In genomic region chr21:45041984-45042663, GRCh38 we compare ENCODE assay signal across 20 cellular contexts. TPM values are rescaled to one million over a fixed set of nuclear protein-coding genes. Genes with fewer than 3 reads are reported as not detected.
DNase-seq lines count a peak whose midpoint lies in the region; ATAC-seq and TF ChIP-seq lines count a peak whose summit lies in the region.
"Had no signal": no experiment of that assay in that cellular context is flagged by ENCODE, and none has a peak within 500 bp of the region (broad histone marks: within the 10 kb centered on the region; RNA-seq: fewer than 3 reads in every experiment).

No MANE protein-coding gene starts in this region.

- H3K18ac ChIP-seq in H9 (ENCODE audit: insufficient read length, low read depth, low read length): peak overlapping the region; percentile 22

- WGBS in H9 (ENCODE audit: extremely low coverage, insufficient read length, low lambda C conversion rate): 100% methylated on average over 6 of the region's 7 CpGs

- H3K27me3 Mint-ChIP-seq in H9 (ENCODE audit: low read depth) (peaks cover 27% of the 10 kb centered on the region), neural crest cell (ENCODE audit: low read depth) (peaks cover 25% of the 10 kb centered on the region)
- peaks cover 11% of the 10 kb centered on the region for H3K27me3 Mint-ChIP-seq in dendritic cell treated with granulocyte-macrophage colony-stimulating factor and Interleukin-4, amounts not matched to agents 40 ng/mL and 50 ng/mL, for 4 days

- H4K8ac ChIP-seq in H9 (replicated peaks; ENCODE audit: insufficient read length, low read depth, low read length): peak overlapping the region; percentile 53

- H3K27me3 ChIP-seq in H9 (ENCODE audit: insufficient read depth, low read length): no peaks in the 10 kb centered on the region
- no peaks in the 10 kb centered on the region for H3K27me3 ChIP-seq in thoracic aorta (replicated peaks; ENCODE audit: insufficient read depth)

- H3K4me3 ChIP-seq in thoracic aorta: peak overlapping the region; percentile 46
- H3K4me3 ChIP-seq: dorsolateral prefrontal cortex had no signal

- no peaks in the 10 kb centered on the region for H3K4me1 ChIP-seq in H9 (ENCODE audit: insufficient read depth, low read length)
- H3K4me1 ChIP-seq in thoracic aorta (ENCODE audit: control insufficient read depth in 1 of 2, low read depth in 2 of 2): peaks cover 14 to 38% of the 10 kb centered on the region in 2 donors

- no peaks in the 10 kb centered on the region for H3K79me1 ChIP-seq in H9 (ENCODE audit: insufficient read depth, low read depth, low read length, poor library complexity, severe bottlenecking)

- no peak overlapping the region for H3K23ac ChIP-seq in H9 (ENCODE audit: insufficient read length, low read depth, low read length)

- no peaks in the 10 kb centered on the region for H3K23me2 ChIP-seq in H9 (ENCODE audit: insufficient read length, low read depth, low read length, poor library complexity, severe bottlenecking)

- TF ChIP-seq CTCF in H9 (conservative IDR thresholded peaks at IDR 0.05) (no peak), neural crest cell (conservative IDR thresholded peaks at IDR 0.05) (no peak), thoracic aorta (IDR thresholded peaks at IDR 0.05) (no peak)

- H2AK5ac ChIP-seq in H9 (ENCODE audit: insufficient read length, low read length): no peak overlapping the region

- no peak overlapping the region for H3K4ac ChIP-seq in H9 (ENCODE audit: low read depth, low read length)

- no peaks in the 10 kb centered on the region for H3K36me3 ChIP-seq in thoracic aorta

- no peak overlapping the region for H2AFZ ChIP-seq in H9 (ENCODE audit: low read length)

- no peak overlapping the region for H4K91ac ChIP-seq in H9 (ENCODE audit: insufficient read length, low read depth, low read length)

- no peak overlapping the region for H3T11ph ChIP-seq in H9 (ENCODE audit: low read length)

- H2BK120ac ChIP-seq in H9 (ENCODE audit: low read depth, low read length, poor library complexity, severe bottlenecking): no peak overlapping the region

- intact Hi-C loops in dendritic cell treated with granulocyte-macrophage colony-stimulating factor and Interleukin-4, amounts not matched to agents 40 ng/mL and 50 ng/mL, for 4 days (cut with micrococcal nuclease): no loop called here

- H2BK15ac ChIP-seq in H9 (ENCODE audit: low read depth, low read length): no peak overlapping the region

- H3K9me3 ChIP-seq in H9 (ENCODE audit: control insufficient read depth, low read depth, low read length) (no peaks in the 10 kb centered on the region), thoracic aorta (no peaks in the 10 kb centered on the region)

- H3K4me3 Mint-ChIP-seq in H9 (no peak overlapping the region; a peak in 1 of 5 replicates), neural crest cell (no peak overlapping the region)
- H3K4me3 Mint-ChIP-seq in dendritic cell treated with granulocyte-macrophage colony-stimulating factor and Interleukin-4, amounts not matched to agents 40 ng/mL and 50 ng/mL, for 4 days: no peak overlapping the region
- H3K4me3 Mint-ChIP-seq: activated naive CD8-positive, alpha-beta T cell treated with anti-CD3 and anti-CD28 coated beads, Interleukin-2, amount 10 ng/mL, durations not matched to agents 7 days and 5 days; activated T-helper 17 cell treated with anti-CD3 and anti-CD28 coated beads, Interleukin-2, amount 50 U/mL, for 72 hours; naive thymus-derived CD4-positive, alpha-beta T cell; T-helper 17 cell had no signal

- no peaks in the 10 kb centered on the region for H3K4me1 Mint-ChIP-seq in H9
- peaks cover 37% of the 10 kb centered on the region for H3K4me1 Mint-ChIP-seq in dendritic cell treated with granulocyte-macrophage colony-stimulating factor and Interleukin-4, amounts not matched to agents 40 ng/mL and 50 ng/mL, for 4 days (ENCODE audit: low read depth)
- H3K4me1 Mint-ChIP-seq in neural crest cell: peaks cover 9% of the 10 kb centered on the region
- H3K4me1 Mint-ChIP-seq: activated T-helper 17 cell treated with anti-CD3 and anti-CD28 coated beads, Interleukin-2, amount 50 U/mL, for 72 hours; T-helper 17 cell had no signal

- no peak overlapping the region for H3K4me2 ChIP-seq in H9 (ENCODE audit: insufficient read depth, insufficient read length, low read length)
- H3K4me2 ChIP-seq: KMS-11 had no signal

- H2BK5ac ChIP-seq in H9 (ENCODE audit: insufficient read length, low read length): no peak overlapping the region

- no peak for DNase-seq in H9
- DNase-seq in neural crest cell (ENCODE audit: low read depth, low spot score): no peak
- no peak for DNase-seq in thoracic aorta (ENCODE audit: low spot score)
- no peak for DNase-seq in GM03348 (ENCODE audit: low spot score)
- no peak for DNase-seq in NCI-H226
- no peak for DNase-seq in DMS79 treated with DMSO at 0.1 percent for 48 hours (lab: John Stamatoyannopoulos, UW)
- DNase-seq: activated naive CD8-positive, alpha-beta T cell treated with anti-CD3 and anti-CD28 coated beads, Interleukin-2, amount 10 ng/mL, durations not matched to agents 7 days and 5 days; Calu3; erythroblast; naive thymus-derived CD4-positive, alpha-beta T cell; NCI-H1105; NCI-H524 treated with DMSO at 0.1 percent for 48 hours; SIG-M5; T-helper 17 cell had no signal

- H3K27ac Mint-ChIP-seq in H9 (peak overlapping the region in 1 of 3 experiments; percentile 10; a peak in 2 of 7 replicates), neural crest cell (ENCODE audit: unreplicated experiment) (peak overlapping the region; percentile 68)
- H3K27ac Mint-ChIP-seq in dendritic cell treated with granulocyte-macrophage colony-stimulating factor and Interleukin-4, amounts not matched to agents 40 ng/mL and 50 ng/mL, for 4 days: peak overlapping the region; percentile 30
- H3K27ac Mint-ChIP-seq: activated naive CD8-positive, alpha-beta T cell treated with anti-CD3 and anti-CD28 coated beads, Interleukin-2, amount 10 ng/mL, durations not matched to agents 7 days and 5 days; activated T-helper 17 cell treated with anti-CD3 and anti-CD28 coated beads, Interleukin-2, amount 50 U/mL, for 72 hours; T-helper 17 cell had no signal

- H2BK20ac ChIP-seq in H9 (ENCODE audit: low read depth, low read length, poor library complexity, severe bottlenecking): no peak overlapping the region

- ATAC-seq in thoracic aorta (ENCODE audit: insufficient number of reproducible peaks, low FRiP score, low read depth) (no peak), GM18511 (IDR thresholded peaks at IDR 0.05; ENCODE audit: unreplicated experiment) (no peak)
- ATAC-seq: activated T-helper 17 cell treated with anti-CD3 and anti-CD28 coated beads, Interleukin-2, amount 50 U/mL, for 72 hours; HCT116; T-helper 17 cell had no signal

- H3K9ac ChIP-seq in H9 (ENCODE audit: extremely low read depth, insufficient read length, low read length): no peak overlapping the region
- H3K9ac ChIP-seq: KMS-11 had no signal

- no peak overlapping the region for H3K14ac ChIP-seq in H9 (ENCODE audit: insufficient read depth, low read length)

- H2BK12ac ChIP-seq in H9 (ENCODE audit: insufficient read length, low read depth, low read length): no peak overlapping the region

- H4K20me1 ChIP-seq in H9 (ENCODE audit: control insufficient read depth, insufficient read depth, insufficient read length): no peaks in the 10 kb centered on the region

- H3K79me2 ChIP-seq in H9 (ENCODE audit: insufficient read depth, low read length): no peaks in the 10 kb centered on the region

- H3K36me3 Mint-ChIP-seq in H9 (ENCODE audit: insufficient read depth in 1 of 3, low read depth in 3 of 3) (peaks cover 2 to 4% (median 3%) of the 10 kb centered on the region in 3 experiments; a peak in 5 of 7 replicates), neural crest cell (ENCODE audit: low read depth) (peaks cover 3% of the 10 kb centered on the region)
- no peaks in the 10 kb centered on the region for H3K36me3 Mint-ChIP-seq in dendritic cell treated with granulocyte-macrophage colony-stimulating factor and Interleukin-4, amounts not matched to agents 40 ng/mL and 50 ng/mL, for 4 days (ENCODE audit: low read depth)
- H3K36me3 Mint-ChIP-seq: activated naive CD8-positive, alpha-beta T cell treated with anti-CD3 and anti-CD28 coated beads, Interleukin-2, amount 10 ng/mL, durations not matched to agents 7 days and 5 days had no signal

- H3K9me3 Mint-ChIP-seq in H9 (peaks cover 12 to 16% of the 10 kb centered on the region in 2 experiments), neural crest cell (peaks cover 5% of the 10 kb centered on the region)
- peaks cover 9% of the 10 kb centered on the region for H3K9me3 Mint-ChIP-seq in dendritic cell treated with granulocyte-macrophage colony-stimulating factor and Interleukin-4, amounts not matched to agents 40 ng/mL and 50 ng/mL, for 4 days

- no peak overlapping the region for H4K5ac ChIP-seq in H9 (ENCODE audit: insufficient read length, low read depth, low read length)

- H3K56ac ChIP-seq in H9 (ENCODE audit: insufficient read length, low read depth, low read length): no peak overlapping the region

- no peak overlapping the region for H3K27ac ChIP-seq in H9 (ENCODE audit: insufficient read length, low read depth, low read length)
- peak overlapping the region in 1 of 2 donors; percentile 73 for H3K27ac ChIP-seq in thoracic aorta
- H3K27ac ChIP-seq: KMS-11 had no signal

RNA-seq across cellular contexts. Expression of gene ADARB1, which starts 32.3 kb away (rescaled TPM):
- total RNA-seq in H9 (2021) (14.1 and 15.8 TPM in 2 replicates), neural crest cell (14.4 and 21.0 TPM in 2 replicates), thoracic aorta (100 to 1,000 TPM; 124 to 201 TPM)
